In genomic region chr11:120863359-120863758, GRCh38 we compare ENCODE assay signal across 29 cellular contexts.
DNase-seq lines count a peak whose midpoint lies in the region; ATAC-seq, FAIRE-seq and TF ChIP-seq lines count a peak whose summit lies in the region.
"Had no signal": no experiment of that assay in that cellular context is flagged by ENCODE, and none has a peak within 500 bp of the region (broad histone marks: within the 10 kb centered on the region; RNA-seq: fewer than 3 reads in every experiment).

No MANE protein-coding gene starts in this region.

- no peak for TF ChIP-seq POLR2A in body of pancreas (IDR thresholded peaks at IDR 0.05)

- FAIRE-seq in bronchial epithelial cell (lab: Jason Lieb, UNC) (no peak), urothelium cell line (lab: Jason Lieb, UNC) (no peak)

- H3K36me3 ChIP-seq in bronchial epithelial cell (ENCODE audit: control insufficient read depth, insufficient read depth, low read length), result no peaks in the 10 kb centered on the region
- H3K36me3 ChIP-seq in body of pancreas (replicated peaks in 1 of 2; ENCODE audit: insufficient read depth in 1 of 2, low read depth in 2 of 2), result no peaks in the 10 kb centered on the region
- H3K36me3 ChIP-seq: BLaER1 treated with 17β-estradiol and CSF1 and Interleukin-3, amounts not matched to agents 10 nM and 100 nM; esophagus squamous epithelium had no signal

- WGBS in body of pancreas, 2 donors, result 78 to 86% methylated on average over 2 of the region's 2 CpGs

- TF ChIP-seq CTCF in bronchial epithelial cell (IDR thresholded peaks at IDR 0.05; ENCODE audit: insufficient read depth, low read length, severe bottlenecking) (no peak), body of pancreas (IDR thresholded peaks at IDR 0.05) (no peak)

- DNase-seq in ELR (ENCODE audit: low read depth) (peak; percentile 15), M059J (ENCODE audit: low read depth) (peak; percentile 21), bronchial epithelial cell (ENCODE audit: low read depth) (peak; percentile 75), kidney glomerular epithelial cell (lab: John Stamatoyannopoulos, UW) (peak; percentile 4), urothelium cell line (ENCODE audit: low spot score) (no peak), body of pancreas (no peak), NCI-H1436 treated with DMSO at 0.1 percent for 48 hours (lab: John Stamatoyannopoulos, UW) (no peak)
- DNase-seq: ACHN; activated B cell treated with CpG ODN at 0.5 μM for 24 hours; activated CD4-positive, alpha-beta memory T cell treated with anti-CD3 and anti-CD28 coated beads for 36 hours; Caco-2; DND-41; effector memory CD4-positive, alpha-beta T cell; esophagus squamous epithelium; H7; KBM-7; mesendoderm; NCI-H1436; NCI-H2107; NCI-H446 treated with DMSO at 0.1 percent for 48 hours; nucleus accumbens; SHP77 treated with DMSO at 0.1 percent for 48 hours; stimulated activated CD4-positive, alpha-beta T cell treated with anti-CD3 and anti-CD28 coated beads, Interleukin-1b, Interleukin-23, amount 100 ng/mL, for 48 hours; substantia nigra; SW 1271; T1000 had no signal

- H3K4me3 ChIP-seq in bronchial epithelial cell (ENCODE audit: low read depth, low read length) (no peak overlapping the region), body of pancreas (no peak overlapping the region)
- H3K4me3 ChIP-seq: BLaER1 treated with 17β-estradiol and CSF1 and Interleukin-3, amounts not matched to agents 10 nM and 100 nM; esophagus squamous epithelium; skin epidermis had no signal

- H3K27me3 ChIP-seq in bronchial epithelial cell (ENCODE audit: control insufficient read depth, insufficient read depth, low read length) (no peaks in the 10 kb centered on the region), body of pancreas (no peaks in the 10 kb centered on the region)

- H3K4me1 ChIP-seq in body of pancreas, result no peaks in the 10 kb centered on the region
- H3K4me1 ChIP-seq: Caco-2, esophagus squamous epithelium had no signal

- intact Hi-C loops in body of pancreas (cut with DNase I), result no loop called here

- ATAC-seq in HG03097 (IDR thresholded peaks at IDR 0.05; ENCODE audit: low FRiP score, unreplicated experiment), result no peak
- ATAC-seq in body of pancreas, result no peak

- H3K9me3 ChIP-seq in body of pancreas, result no peaks in the 10 kb centered on the region
- H3K9me3 ChIP-seq: BLaER1 treated with 17β-estradiol and CSF1 and Interleukin-3, amounts not matched to agents 10 nM and 100 nM; Caco-2; esophagus squamous epithelium had no signal

- no peak overlapping the region for H3K27ac ChIP-seq in body of pancreas
- H3K27ac ChIP-seq: BLaER1 treated with 17β-estradiol and CSF1 and Interleukin-3, amounts not matched to agents 10 nM and 100 nM; esophagus squamous epithelium; skin epidermis had no signal

Comparison
In these comparisons a context has a peak if more than half of its experiments do, and no peak if none do; other contexts are left out.
1. DNase-seq: peak in ELR (single experiment), M059J (single experiment), bronchial epithelial cell (single experiment) and kidney glomerular epithelial cell (single experiment); none in urothelium cell line (single experiment), body of pancreas (0 of 4) and NCI-H1436 treated with DMSO at 0.1 percent for 48 hours (single experiment).